Comparison of ENCODE assay signal across 25 cellular contexts in genomic region chr7:149795126-149795525, GRCh38. TPM values are rescaled to one million over a fixed set of nuclear protein-coding genes. Genes with fewer than 3 reads are reported as not detected.
DNase-seq lines count a peak whose midpoint lies in the region; ATAC-seq, FAIRE-seq and TF ChIP-seq lines count a peak whose summit lies in the region.
"Had no signal": no experiment of that assay in that cellular context is flagged by ENCODE, and none has a peak within 500 bp of the region (broad histone marks: within the 10 kb centered on the region; RNA-seq: fewer than 3 reads in every experiment).

No MANE protein-coding gene starts in this region.

- no peak overlapping the region for H3K9ac ChIP-seq in astrocyte (ENCODE audit: low read length)
- H3K9ac ChIP-seq in neural progenitor cell = no peak overlapping the region
- H3K9ac ChIP-seq in parathyroid adenoma = no peak overlapping the region
- H3K9ac ChIP-seq: BLaER1 had no signal

- TF ChIP-seq CTCF in astrocyte (IDR thresholded peaks at IDR 0.05; ENCODE audit: insufficient read depth, low read depth, low read length) = no peak
- TF ChIP-seq CTCF in neural progenitor cell (IDR thresholded peaks at IDR 0.05) = no peak
- TF ChIP-seq CTCF in parathyroid adenoma (IDR thresholded peaks at IDR 0.05) = no peak

- H3K4me1 ChIP-seq in astrocyte (ENCODE audit: insufficient read depth, low read length) (no peaks in the 10 kb centered on the region), neural progenitor cell (no peaks in the 10 kb centered on the region), parathyroid adenoma (no peaks in the 10 kb centered on the region)
- H3K4me1 ChIP-seq: BE2C had no signal

- no peak for DNase-seq in astrocyte (ENCODE audit: low read depth)
- no peak for DNase-seq in neural progenitor cell (ENCODE audit: low spot score)
- DNase-seq in occipital lobe (lab: John Stamatoyannopoulos, UW) = no peak
- DNase-seq: 8988T; ACHN; BE2C; C1 segment of cervical spinal cord; CD4-positive, alpha-beta memory T cell; CD4-positive, CD25-positive, alpha-beta regulatory T cell; CD8-positive, alpha-beta memory T cell; COR-L47; DMS 273 treated with DMSO at 0.1 percent for 48 hours; DMS153; DMS79; DND-41; GDM1 had no signal

- H3K9me3 Mint-ChIP-seq in astrocyte (ENCODE audit: unreplicated experiment) (no peaks in the 10 kb centered on the region), neural progenitor cell (no peaks in the 10 kb centered on the region)
- H3K9me3 Mint-ChIP-seq: CD4-positive, alpha-beta memory T cell; CD4-positive, CD25-positive, alpha-beta regulatory T cell; CD8-positive, alpha-beta memory T cell had no signal

- H3K27ac Mint-ChIP-seq in astrocyte (ENCODE audit: unreplicated experiment) (peak overlapping the region; percentile 41), neural progenitor cell (no peak overlapping the region)
- H3K27ac Mint-ChIP-seq: CD4-positive, CD25-positive, alpha-beta regulatory T cell; CD8-positive, alpha-beta memory T cell had no signal

- no peak overlapping the region for H3K4me2 ChIP-seq in astrocyte (ENCODE audit: low read length)
- H3K4me2 ChIP-seq in neural progenitor cell = no peak overlapping the region
- no peak overlapping the region for H3K4me2 ChIP-seq in parathyroid adenoma (ENCODE audit: low read length)
- H3K4me2 ChIP-seq: BLaER1 had no signal

- H3K27ac ChIP-seq in astrocyte (ENCODE audit: low read depth, low read length) = no peak overlapping the region
- H3K27ac ChIP-seq in neural progenitor cell = no peak overlapping the region
- no peak overlapping the region for H3K27ac ChIP-seq in parathyroid adenoma
- H3K27ac ChIP-seq: BLaER1 had no signal

- H3K4me3 ChIP-seq in astrocyte (ENCODE audit: insufficient read depth, low read depth, low read length) (no peak overlapping the region), neural progenitor cell (no peak overlapping the region), parathyroid adenoma (ENCODE audit: low read depth, low read length) (no peak overlapping the region)
- H3K4me3 ChIP-seq: BLaER1, GM12878 had no signal

- H3K36me3 Mint-ChIP-seq in astrocyte (ENCODE audit: low read depth, unreplicated experiment) (peaks cover 3% of the 10 kb centered on the region), neural progenitor cell (no peaks in the 10 kb centered on the region)
- H3K36me3 Mint-ChIP-seq: CD14-positive monocyte; CD4-positive, alpha-beta memory T cell; CD4-positive, CD25-positive, alpha-beta regulatory T cell; CD8-positive, alpha-beta memory T cell had no signal

- H2AFZ ChIP-seq in astrocyte (ENCODE audit: low read depth, low read length) (no peak overlapping the region), neural progenitor cell (replicated peaks) (peak overlapping the region; percentile 50), parathyroid adenoma (peak overlapping the region; percentile 59)

- ATAC-seq in GM19452 (IDR thresholded peaks at IDR 0.05; ENCODE audit: unreplicated experiment) (no peak), GM18498 (IDR thresholded peaks at IDR 0.05; ENCODE audit: unreplicated experiment) (no peak)
- ATAC-seq: GM12878 had no signal

- H3K27me3 Mint-ChIP-seq in astrocyte (ENCODE audit: low read depth, unreplicated experiment) (peaks cover 55% of the 10 kb centered on the region), neural progenitor cell (ENCODE audit: insufficient read depth, low read depth) (peaks cover 7% of the 10 kb centered on the region)

- H4K20me1 ChIP-seq in astrocyte (ENCODE audit: insufficient read depth, low read length) (no peaks in the 10 kb centered on the region), neural progenitor cell (ENCODE audit: low read depth) (no peaks in the 10 kb centered on the region)
- H4K20me1 ChIP-seq: BLaER1 had no signal

- H3K4me1 Mint-ChIP-seq in astrocyte (ENCODE audit: low read depth, unreplicated experiment) (peaks cover 1% of the 10 kb centered on the region), neural progenitor cell (peaks cover 22% of the 10 kb centered on the region)
- H3K4me1 Mint-ChIP-seq: CD14-positive monocyte; CD4-positive, CD25-positive, alpha-beta regulatory T cell; CD8-positive, alpha-beta memory T cell had no signal

- no peaks in the 10 kb centered on the region for H3F3A ChIP-seq in neural progenitor cell (ENCODE audit: low read depth)

- H3K27me3 ChIP-seq in astrocyte (ENCODE audit: insufficient read depth, low read length) (peaks cover 8% of the 10 kb centered on the region), neural progenitor cell (peaks cover 26% of the 10 kb centered on the region), parathyroid adenoma (ENCODE audit: control insufficient read depth, insufficient read depth, low read length) (no peaks in the 10 kb centered on the region)
- H3K27me3 ChIP-seq: BLaER1 had no signal

- H3K79me2 ChIP-seq in astrocyte (ENCODE audit: insufficient read depth, low read length) (no peaks in the 10 kb centered on the region), neural progenitor cell (ENCODE audit: low read depth) (no peaks in the 10 kb centered on the region), parathyroid adenoma (no peaks in the 10 kb centered on the region)

- no peaks in the 10 kb centered on the region for H3K36me3 ChIP-seq in astrocyte (ENCODE audit: insufficient read depth, low read length)
- no peaks in the 10 kb centered on the region for H3K36me3 ChIP-seq in neural progenitor cell
- H3K36me3 ChIP-seq in parathyroid adenoma (ENCODE audit: control insufficient read depth, insufficient read depth, low read length) = no peaks in the 10 kb centered on the region
- H3K36me3 ChIP-seq: BE2C, BLaER1 had no signal

- no peak for FAIRE-seq in astrocyte (lab: Jason Lieb, UNC)
- FAIRE-seq: A204.1, GM12878, GM12892, GM19239 had no signal

- no peak overlapping the region for H3K4me3 Mint-ChIP-seq in astrocyte (ENCODE audit: unreplicated experiment)
- H3K4me3 Mint-ChIP-seq in neural progenitor cell = no peak overlapping the region
- H3K4me3 Mint-ChIP-seq: CD14-positive monocyte; CD4-positive, alpha-beta memory T cell; CD4-positive, CD25-positive, alpha-beta regulatory T cell; CD8-positive, alpha-beta memory T cell had no signal

- H3K9me3 ChIP-seq in astrocyte (ENCODE audit: insufficient read depth, low read depth, low read length) (no peaks in the 10 kb centered on the region), neural progenitor cell (ENCODE audit: low read depth) (no peaks in the 10 kb centered on the region), parathyroid adenoma (ENCODE audit: control insufficient read depth, low read length) (no peaks in the 10 kb centered on the region)
- H3K9me3 ChIP-seq: BE2C, BLaER1 had no signal

RNA-seq across cellular contexts. Expression of gene ZNF467, which starts 21.7 kb away (rescaled TPM):
- 16.5 and 16.6 TPM in 2 replicates for total RNA-seq in astrocyte
- 0.17 and 1.7 TPM in 2 replicates for total RNA-seq in neural progenitor cell (ENCODE audit: low replicate concordance)
- 1.2 TPM for total RNA-seq in occipital lobe
- total RNA-seq: GM12878 had no signal

RNA-seq across cellular contexts. Expression of gene ZNF862, which starts 43.0 kb away (rescaled TPM):
- total RNA-seq in astrocyte = 11.0 and 13.2 TPM in 2 replicates
- total RNA-seq in neural progenitor cell (ENCODE audit: low replicate concordance) = 5.9 and 12.6 TPM in 2 replicates
- 10.0 TPM for total RNA-seq in occipital lobe
